In the genomic region with DNA sequence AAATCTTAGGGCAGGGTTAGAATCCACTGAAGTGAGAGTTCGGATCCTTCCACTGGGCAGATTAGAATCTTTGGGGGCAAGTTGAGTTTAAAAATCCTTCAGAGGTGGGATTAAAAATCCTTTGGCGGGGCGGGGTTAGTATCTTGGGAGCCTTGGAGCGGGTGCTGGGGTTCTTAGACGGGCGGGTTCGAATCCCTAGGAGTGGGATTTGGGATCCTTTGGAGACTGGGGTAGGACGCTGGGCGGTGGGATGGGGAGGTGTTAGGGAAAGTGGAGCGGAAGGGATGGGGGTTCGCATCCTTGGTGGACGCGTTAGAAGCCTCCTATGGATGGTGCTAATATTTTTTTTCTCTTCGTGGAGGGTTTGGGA, we compare ENCODE assay signal across 12 cellular contexts. TPM values are rescaled to one million over a fixed set of nuclear protein-coding genes. Genes with fewer than 3 reads are reported as not detected.
DNase-seq lines count a peak whose midpoint lies in the region; ATAC-seq and TF ChIP-seq lines count a peak whose summit lies in the region.
"Had no signal": no experiment of that assay in that cellular context is flagged by ENCODE, and none has a peak within 500 bp of the region (broad histone marks: within the 10 kb centered on the region; RNA-seq: fewer than 3 reads in every experiment).

No MANE protein-coding gene starts in this region.

- H3K4me3 ChIP-seq in SU-DHL-6 (ENCODE audit: insufficient read depth, low read length, poor library complexity, severe bottlenecking) (peak overlapping the region; percentile 81), iPS DF 6.9 (ENCODE audit: low read length) (peak overlapping the region; percentile 36; the same call in 1 of the 2 replicates), smooth muscle cell (no peak overlapping the region), BE2C (ENCODE audit: low read depth, low read length) (no peak overlapping the region)

- H4K20me1 ChIP-seq in SU-DHL-6 (ENCODE audit: low read depth, low read length) (no peaks in the 10 kb centered on the region), smooth muscle cell (ENCODE audit: low read depth) (no peaks in the 10 kb centered on the region)

- no peak overlapping the region for H3K27ac ChIP-seq in SU-DHL-6 (ENCODE audit: low read depth, low read length)
- H3K27ac ChIP-seq in iPS DF 6.9 (ENCODE audit: low read length) = no peak overlapping the region
- H3K27ac ChIP-seq in smooth muscle cell (ENCODE audit: low read depth) = no peak overlapping the region
- H3K27ac ChIP-seq: 22Rv1 had no signal

- H3K79me2 ChIP-seq in SU-DHL-6 (ENCODE audit: insufficient read depth, low read length) (peaks cover 32% of the 10 kb centered on the region), smooth muscle cell (ENCODE audit: low read depth) (no peaks in the 10 kb centered on the region)

- H3K27me3 ChIP-seq in SU-DHL-6 (ENCODE audit: low read length) (no peaks in the 10 kb centered on the region), iPS DF 6.9 (ENCODE audit: control insufficient read depth, insufficient read depth, low read length) (peaks cover 18% of the 10 kb centered on the region), smooth muscle cell (ENCODE audit: low read depth) (peaks cover 82% of the 10 kb centered on the region), BE2C (peaks cover 73% of the 10 kb centered on the region)

- no peak for DNase-seq in T-helper 1 cell
- DNase-seq in iPS DF 6.9 (ENCODE audit: low read depth, low spot score) = no peak
- no peak for DNase-seq in smooth muscle cell (lab: John Stamatoyannopoulos, UW; ENCODE audit: unreplicated experiment)
- no peak for DNase-seq in BE2C
- DNase-seq: NCI-H1417, SW 1271 had no signal

- H3K9me3 ChIP-seq in SU-DHL-6 (ENCODE audit: insufficient read depth, low read length) = no peaks in the 10 kb centered on the region
- H3K9me3 ChIP-seq in iPS DF 6.9 (ENCODE audit: control insufficient read depth, insufficient read depth, low read length) = no peaks in the 10 kb centered on the region
- no peaks in the 10 kb centered on the region for H3K9me3 ChIP-seq in smooth muscle cell (replicated peaks; ENCODE audit: low read depth)
- H3K9me3 ChIP-seq in BE2C = no peaks in the 10 kb centered on the region

- peaks cover 64% of the 10 kb centered on the region for H3K27me3 Mint-ChIP-seq in T-helper 1 cell treated with Interleukin-12 subunit alpha and Interleukin-12 subunit beta and Interleukin-4 antibody, amounts not matched to agents 30 μg/mL and 1 μg/mL, for 36 hours (ENCODE audit: low read depth)

- H3K36me3 Mint-ChIP-seq in T-helper 1 cell treated with Interleukin-12 subunit alpha and Interleukin-12 subunit beta and Interleukin-4 antibody, amounts not matched to agents 30 μg/mL and 1 μg/mL, for 36 hours (ENCODE audit: low read depth) = no peaks in the 10 kb centered on the region

- H3K9me2 ChIP-seq in SU-DHL-6 (replicated peaks; ENCODE audit: insufficient read depth, low read length) = no peaks in the 10 kb centered on the region

- H3F3A ChIP-seq in SU-DHL-6 (ENCODE audit: insufficient read depth) = peaks cover 31% of the 10 kb centered on the region
- no peaks in the 10 kb centered on the region for H3F3A ChIP-seq in smooth muscle cell (ENCODE audit: low read depth)

- TF ChIP-seq CTCF in SU-DHL-6 (IDR thresholded peaks at IDR 0.05; ENCODE audit: insufficient read depth, low read length, poor library complexity, severe bottlenecking) (no peak), smooth muscle cell (IDR thresholded peaks at IDR 0.05; ENCODE audit: borderline replicate concordance, insufficient read depth, poor library complexity, severe bottlenecking) (no peak), BE2C (IDR thresholded peaks at IDR 0.05; ENCODE audit: low read depth, low read length) (no peak)

- ATAC-seq in GM19397 (IDR thresholded peaks at IDR 0.05; ENCODE audit: unreplicated experiment) (no peak), GM21381 (IDR thresholded peaks at IDR 0.05; ENCODE audit: unreplicated experiment) (no peak)

- no peak overlapping the region for H3K27ac Mint-ChIP-seq in T-helper 1 cell treated with Interleukin-12 subunit alpha and Interleukin-12 subunit beta and Interleukin-4 antibody, amounts not matched to agents 30 μg/mL and 1 μg/mL, for 36 hours

- H3K36me3 ChIP-seq in SU-DHL-6 (ENCODE audit: low read length) (peaks cover 9% of the 10 kb centered on the region; the same call in 1 of the 2 replicates), iPS DF 6.9 (ENCODE audit: control insufficient read depth, insufficient read depth, low read length) (no peaks in the 10 kb centered on the region), smooth muscle cell (ENCODE audit: low read depth) (no peaks in the 10 kb centered on the region), BE2C (no peaks in the 10 kb centered on the region)

- WGBS in iPS DF 6.9 (ENCODE audit: insufficient coverage, insufficient read length) = no CpG with 5 or more reads among the region's 14 CpGs
- 24% methylated on average over 14 of the region's 14 CpGs for WGBS in smooth muscle cell (ENCODE audit: low lambda C conversion rate)

- H2AFZ ChIP-seq in SU-DHL-6 (ENCODE audit: low read depth, low read length, severe bottlenecking) (no peak overlapping the region), smooth muscle cell (ENCODE audit: low read depth) (no peak overlapping the region)

- H3K4me1 ChIP-seq in iPS DF 6.9 (ENCODE audit: control insufficient read depth, insufficient read depth, low read length) = peaks cover 6% of the 10 kb centered on the region
- peaks cover 4% of the 10 kb centered on the region for H3K4me1 ChIP-seq in smooth muscle cell (ENCODE audit: low read depth)
- H3K4me1 ChIP-seq in BE2C = no peaks in the 10 kb centered on the region

- H3K4me3 Mint-ChIP-seq in T-helper 1 cell treated with Interleukin-12 subunit alpha and Interleukin-12 subunit beta and Interleukin-4 antibody, amounts not matched to agents 30 μg/mL and 1 μg/mL, for 36 hours = peak overlapping the region; percentile 80

- H3K4me2 ChIP-seq in SU-DHL-6 (ENCODE audit: low read depth, low read length, poor library complexity, severe bottlenecking) (peak overlapping the region; percentile 95), smooth muscle cell (peak overlapping the region; percentile 85)

- H3K9me3 Mint-ChIP-seq in T-helper 1 cell treated with Interleukin-12 subunit alpha and Interleukin-12 subunit beta and Interleukin-4 antibody, amounts not matched to agents 30 μg/mL and 1 μg/mL, for 36 hours = no peaks in the 10 kb centered on the region

- peaks cover 16% of the 10 kb centered on the region for H3K4me1 Mint-ChIP-seq in T-helper 1 cell treated with Interleukin-12 subunit alpha and Interleukin-12 subunit beta and Interleukin-4 antibody, amounts not matched to agents 30 μg/mL and 1 μg/mL, for 36 hours (ENCODE audit: low read depth)

- peak overlapping the region; percentile 83 for H3K9ac ChIP-seq in SU-DHL-6 (ENCODE audit: low read length)
- H3K9ac ChIP-seq in smooth muscle cell (ENCODE audit: low read depth) = no peak overlapping the region

RNA-seq across cellular contexts. Expression of a gene that starts 0.3 kb away (rescaled TPM):
- total RNA-seq in smooth muscle cell = 2.0 and 2.5 TPM in 2 replicates
- polyA plus RNA-seq in smooth muscle cell = 2.1 and 2.4 TPM in 2 replicates
- polyA plus RNA-seq in BE2C (2012; ENCODE audit: insufficient read depth, insufficient read length, low read depth) = not detected
- total RNA-seq: H4 had no signal

RNA-seq across cellular contexts. Expression of a gene that starts 41.5 kb away (rescaled TPM):
- total RNA-seq in smooth muscle cell = 0.27 TPM in 1 of 2 replicates, not detected in the other
- polyA plus RNA-seq in smooth muscle cell = 0.27 TPM in 1 of 2 replicates, not detected in the other
- 1.3 TPM for polyA plus RNA-seq in BE2C (2012; ENCODE audit: insufficient read depth, insufficient read length, low read depth)

RNA-seq across cellular contexts. Expression of a gene that starts 57.8 kb away (rescaled TPM):
- total RNA-seq in smooth muscle cell = 59.2 and 75.8 TPM in 2 replicates
- 73.9 and 90.2 TPM in 2 replicates for polyA plus RNA-seq in smooth muscle cell
- polyA plus RNA-seq in BE2C (2012; ENCODE audit: insufficient read depth, insufficient read length, low read depth) = 52.3 TPM

Comparison
In these comparisons a context has a peak if more than half of its experiments do, and no peak if none do; other contexts are left out.
1. H3K4me3 ChIP-seq: peak in SU-DHL-6 (single experiment) and iPS DF 6.9 (single experiment); none in smooth muscle cell (single experiment) and BE2C (single experiment).